In genomic region chr6:101534821-101535220, GRCh38 we compare ENCODE assay signal across 33 cellular contexts.
DNase-seq lines count a peak whose midpoint lies in the region; ATAC-seq and TF ChIP-seq lines count a peak whose summit lies in the region.
"Had no signal": no experiment of that assay in that cellular context is flagged by ENCODE, and none has a peak within 500 bp of the region (broad histone marks: within the 10 kb centered on the region; RNA-seq: fewer than 3 reads in every experiment).

No MANE protein-coding gene starts in this region.

- H3K79me2 ChIP-seq in ACC112 (ENCODE audit: control insufficient read depth, insufficient read depth, low read length, unreplicated experiment): no peaks in the 10 kb centered on the region
- H3K79me2 ChIP-seq: parathyroid adenoma had no signal

- H3K9me3 Mint-ChIP-seq in nephron progenitor cell: no peaks in the 10 kb centered on the region
- H3K9me3 Mint-ChIP-seq: activated naive CD4-positive, alpha-beta T cell treated with anti-CD3 and anti-CD28 coated beads, Interleukin-2, amount 50 U/mL, for 24 hours; dendritic cell treated with granulocyte-macrophage colony-stimulating factor and Interleukin-4, amounts not matched to agents 40 ng/mL and 50 ng/mL, for 4 days; nephron; stimulated activated naive B cell treated with anti-CD40 and anti-IgM and Interleukin-4, amounts not matched to agents 10 μg/mL and 1 μg/mL and 100 μg/mL, for 72 hours; type B pancreatic cell had no signal

- no peaks in the 10 kb centered on the region for H3K36me3 ChIP-seq in ACC112 (ENCODE audit: insufficient read depth, low read length)
- no peaks in the 10 kb centered on the region for H3K36me3 ChIP-seq in ovary
- H3K36me3 ChIP-seq: gastroesophageal sphincter, Peyer's patch had no signal

- H3K9me3 ChIP-seq in ovary: no peaks in the 10 kb centered on the region
- H3K9me3 ChIP-seq: gastroesophageal sphincter, Peyer's patch had no signal

- no peaks in the 10 kb centered on the region for H3K4me1 Mint-ChIP-seq in nephron progenitor cell
- H3K4me1 Mint-ChIP-seq: activated naive CD4-positive, alpha-beta T cell treated with anti-CD3 and anti-CD28 coated beads, Interleukin-2, amount 50 U/mL, for 24 hours; CD4-positive, CD25-positive, alpha-beta regulatory T cell; nephron; stimulated activated naive B cell treated with anti-CD40 and anti-IgM and Interleukin-4, amounts not matched to agents 10 μg/mL and 1 μg/mL and 100 μg/mL, for 72 hours had no signal

- 25 to 58% (median 40%) methylated on average over 3 of the region's 3 CpGs for WGBS in ovary, 3 donors

- H3K27me3 Mint-ChIP-seq in nephron progenitor cell (ENCODE audit: low read depth, poor library complexity): no peaks in the 10 kb centered on the region
- H3K27me3 Mint-ChIP-seq: activated naive CD4-positive, alpha-beta T cell treated with anti-CD3 and anti-CD28 coated beads, Interleukin-2, amount 50 U/mL, for 24 hours; CD4-positive, CD25-positive, alpha-beta regulatory T cell; dendritic cell treated with granulocyte-macrophage colony-stimulating factor and Interleukin-4, amounts not matched to agents 40 ng/mL and 50 ng/mL, for 4 days; stimulated activated naive B cell treated with anti-CD40 and anti-IgM and Interleukin-4, amounts not matched to agents 10 μg/mL and 1 μg/mL and 100 μg/mL, for 72 hours; type B pancreatic cell had no signal

- H3K27ac ChIP-seq in ACC112 (ENCODE audit: low read depth, low read length): no peak overlapping the region
- no peak overlapping the region for H3K27ac ChIP-seq in ovary
- H3K27ac ChIP-seq: 22Rv1, gastroesophageal sphincter, parathyroid adenoma, Peyer's patch, skin epidermis, VCaP had no signal

- TF ChIP-seq POLR2A in ovary (IDR thresholded peaks at IDR 0.05): no peak

- no peaks in the 10 kb centered on the region for H3K36me3 Mint-ChIP-seq in nephron progenitor cell (ENCODE audit: low read depth)
- H3K36me3 Mint-ChIP-seq: activated naive CD4-positive, alpha-beta T cell treated with anti-CD3 and anti-CD28 coated beads, Interleukin-2, amount 50 U/mL, for 24 hours; CD4-positive, CD25-positive, alpha-beta regulatory T cell; stimulated activated naive B cell treated with anti-CD40 and anti-IgM and Interleukin-4, amounts not matched to agents 10 μg/mL and 1 μg/mL and 100 μg/mL, for 72 hours; type B pancreatic cell had no signal

- no peak for TF ChIP-seq EP300 in ovary (IDR thresholded peaks at IDR 0.05)

- no peak for TF ChIP-seq CTCF in cardiac fibroblast (IDR thresholded peaks at IDR 0.05; ENCODE audit: low read depth, low read length)
- TF ChIP-seq CTCF in fibroblast of villous mesenchyme (IDR thresholded peaks at IDR 0.05; ENCODE audit: insufficient read depth, low read depth, low read length): no peak
- TF ChIP-seq CTCF in nephron progenitor cell (IDR thresholded peaks at IDR 0.05): no peak
- TF ChIP-seq CTCF in ovary (IDR thresholded peaks at IDR 0.05): no peak

- DNase-seq in NCI-H69 (lab: John Stamatoyannopoulos, UW): peak; percentile 19
- DNase-seq in cardiac fibroblast (ENCODE audit: low read depth in 2 of 2): peak; percentile 3 to 5
- DNase-seq in fibroblast of villous mesenchyme (ENCODE audit: low read depth): peak; percentile 51
- DNase-seq in nephron progenitor cell: no peak
- DNase-seq in NCI-H1105 treated with DMSO at 0.1 percent for 48 hours (lab: John Stamatoyannopoulos, UW): no peak
- DNase-seq in ovary: no peak
- DNase-seq: activated CD4-positive, alpha-beta T cell treated with anti-CD3 and anti-CD28 coated beads for 4 hours; activated CD8-positive, alpha-beta memory T cell treated with anti-CD3 and anti-CD28 coated beads for 24 hours; anterior cingulate cortex; CD4-positive, CD25-positive, alpha-beta regulatory T cell; H7; hippocampal formation; left colon; NCI-H1436; NCI-H2081; NCI-H526; Peyer's patch; retina; SHP77 treated with DMSO at 0.1 percent for 48 hours; stimulated activated naive B cell treated with anti-CD40 and anti-IgM and Interleukin-4, amounts not matched to agents 10 μg/mL and 1 μg/mL and 100 μg/mL, for 72 hours; T-helper 9 cell had no signal

- peak overlapping the region; percentile 61 for H2AFZ ChIP-seq in ACC112 (ENCODE audit: low read length, unreplicated experiment)
- H2AFZ ChIP-seq: parathyroid adenoma had no signal

- intact Hi-C loops in ovary (cut with DNase I): no loop called here

- H3K4me1 ChIP-seq in ACC112 (ENCODE audit: control insufficient read depth, insufficient read depth, low read length, unreplicated experiment) (peaks cover 19% of the 10 kb centered on the region), ovary (ENCODE audit: insufficient read depth) (no peaks in the 10 kb centered on the region)
- H3K4me1 ChIP-seq: gastroesophageal sphincter, parathyroid adenoma, Peyer's patch had no signal

- peak overlapping the region; percentile 18; the same call in 1 of the 2 replicates for H3K4me3 ChIP-seq in ACC112 (ENCODE audit: low read depth, low read length)
- H3K4me3 ChIP-seq in cardiac fibroblast (replicated peaks in 1 of 2; ENCODE audit: low read depth in 2 of 2, low read length in 2 of 2): no peak overlapping the region
- H3K4me3 ChIP-seq in fibroblast of villous mesenchyme (ENCODE audit: low read depth, low read length): peak overlapping the region; percentile 5
- no peak overlapping the region for H3K4me3 ChIP-seq in ovary
- H3K4me3 ChIP-seq: gastroesophageal sphincter, Peyer's patch, skin epidermis had no signal

- ATAC-seq in GM19397 (IDR thresholded peaks at IDR 0.05; ENCODE audit: unreplicated experiment): no peak
- ATAC-seq: esophagus mucosa; gastroesophageal sphincter; left colon; stimulated activated naive B cell treated with anti-CD40 and anti-IgM and Interleukin-4, amounts not matched to agents 10 μg/mL and 1 μg/mL and 100 μg/mL, for 72 hours had no signal

- no peak overlapping the region for H3K27ac Mint-ChIP-seq in nephron progenitor cell
- H3K27ac Mint-ChIP-seq: activated naive CD4-positive, alpha-beta T cell treated with anti-CD3 and anti-CD28 coated beads, Interleukin-2, amount 50 U/mL, for 24 hours; CD4-positive, CD25-positive, alpha-beta regulatory T cell; dendritic cell treated with granulocyte-macrophage colony-stimulating factor and Interleukin-4, amounts not matched to agents 40 ng/mL and 50 ng/mL, for 4 days; stimulated activated naive B cell treated with anti-CD40 and anti-IgM and Interleukin-4, amounts not matched to agents 10 μg/mL and 1 μg/mL and 100 μg/mL, for 72 hours; type B pancreatic cell had no signal

- H3K27me3 ChIP-seq in ACC112 (ENCODE audit: insufficient read depth, low read length): no peaks in the 10 kb centered on the region
- H3K27me3 ChIP-seq in ovary: no peaks in the 10 kb centered on the region
- H3K27me3 ChIP-seq: gastroesophageal sphincter, Peyer's patch had no signal

- H3K4me3 Mint-ChIP-seq in nephron progenitor cell: no peak overlapping the region
- H3K4me3 Mint-ChIP-seq: activated naive CD4-positive, alpha-beta T cell treated with anti-CD3 and anti-CD28 coated beads, Interleukin-2, amount 50 U/mL, for 24 hours; CD4-positive, CD25-positive, alpha-beta regulatory T cell; dendritic cell treated with granulocyte-macrophage colony-stimulating factor and Interleukin-4, amounts not matched to agents 40 ng/mL and 50 ng/mL, for 4 days; nephron; stimulated activated naive B cell treated with anti-CD40 and anti-IgM and Interleukin-4, amounts not matched to agents 10 μg/mL and 1 μg/mL and 100 μg/mL, for 72 hours; type B pancreatic cell had no signal

Comparison
In these comparisons a context has a peak if more than half of its experiments do, and no peak if none do; other contexts are left out.
1. H3K4me3 ChIP-seq: peak in ACC112 (single experiment) and fibroblast of villous mesenchyme (single experiment); none in cardiac fibroblast (0 of 2) and ovary (single experiment).
2. DNase-seq: peak in NCI-H69 (single experiment), cardiac fibroblast (2 of 2) and fibroblast of villous mesenchyme (single experiment); none in nephron progenitor cell (single experiment), NCI-H1105 treated with DMSO at 0.1 percent for 48 hours (single experiment) and ovary (0 of 5).